ENCODE assay signal across 8 cellular contexts in the genomic region with DNA sequence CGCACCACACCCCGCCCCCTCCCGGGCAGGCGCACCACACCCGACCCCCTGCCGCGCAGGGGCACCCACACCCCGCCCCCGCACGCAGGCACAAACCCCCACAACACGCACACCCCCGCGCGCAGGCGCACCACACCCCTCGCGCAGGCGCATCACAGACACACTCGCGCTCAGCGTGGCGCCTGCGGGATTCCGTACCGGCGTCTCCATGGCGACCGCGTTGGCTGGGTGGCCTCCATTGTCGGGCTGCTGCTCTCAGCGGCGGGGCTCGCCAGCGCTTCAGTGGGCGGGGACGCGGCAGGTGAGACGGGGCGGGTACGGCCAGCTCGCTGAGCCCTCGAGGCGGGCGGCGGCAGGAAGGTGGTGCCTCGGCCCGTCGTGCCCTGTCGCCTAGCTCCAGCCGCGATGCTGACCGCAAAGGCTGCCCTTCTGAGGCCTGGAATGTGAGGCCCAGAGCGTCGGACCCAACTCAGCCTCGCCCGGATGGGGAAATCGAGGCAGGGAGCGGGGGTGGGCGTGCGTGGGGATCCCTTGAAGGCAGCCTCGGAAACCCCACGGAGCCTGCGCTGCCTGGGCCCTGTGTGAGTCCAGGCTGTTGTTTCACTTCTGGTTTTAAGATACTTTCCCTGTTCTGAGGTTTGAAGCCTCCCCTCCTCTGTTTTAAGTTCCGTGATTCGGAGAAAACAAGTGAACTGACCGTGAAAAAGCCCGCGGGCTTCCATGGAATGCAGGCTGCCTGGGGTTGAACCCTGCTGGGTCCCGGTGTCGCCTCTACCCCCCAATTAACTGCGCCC. TPM values are rescaled to one million over a fixed set of nuclear protein-coding genes. Genes with fewer than 3 reads are reported as not detected.
DNase-seq lines count a peak whose midpoint lies in the region; ATAC-seq and TF ChIP-seq lines count a peak whose summit lies in the region.

A gene (plus strand): TSS at position 238 of the 794 bp plus-strand sequence. CDS start 1,332 bp downstream, outside the sequence.

- H3K4me3 Mint-ChIP-seq in progenitor cell of endocrine pancreas (ENCODE audit: low read depth), result peak within 1 kb of the TSS; percentile 91

- no peak for TF ChIP-seq CTCF in left ventricle myocardium inferior (IDR thresholded peaks at IDR 0.05; ENCODE audit: borderline replicate concordance)
- no peak for TF ChIP-seq CTCF in progenitor cell of endocrine pancreas (IDR thresholded peaks at IDR 0.05; ENCODE audit: unreplicated experiment)
- TF ChIP-seq CTCF in upper lobe of right lung (IDR thresholded peaks at IDR 0.05), result no peak

- H3K4me1 ChIP-seq in left ventricle myocardium inferior (peaks cover 61% of the 10 kb centered on the region), upper lobe of right lung (peaks cover 29% of the 10 kb centered on the region)

- peak within 1 kb of the TSS; percentile 95 for H3K27ac Mint-ChIP-seq in progenitor cell of endocrine pancreas

- H3K27ac ChIP-seq in left ventricle myocardium inferior (replicated peaks) (peak within 1 kb of the TSS; percentile 88), upper lobe of right lung (peak within 1 kb of the TSS; percentile 79)

- H3K9me3 ChIP-seq in left ventricle myocardium inferior (replicated peaks) (no peaks in the 10 kb centered on the region), upper lobe of right lung (no peaks in the 10 kb centered on the region)

- peaks cover 40% of the 10 kb centered on the region for H3K4me1 Mint-ChIP-seq in progenitor cell of endocrine pancreas (ENCODE audit: low read depth)

- ATAC-seq in GM18498 (IDR thresholded peaks at IDR 0.05; ENCODE audit: unreplicated experiment) (peak; percentile 80), HG02885 (IDR thresholded peaks at IDR 0.05; ENCODE audit: poor library complexity, unreplicated experiment) (peak; percentile 78), upper lobe of right lung (peak; percentile 93)

- H3K27me3 Mint-ChIP-seq in progenitor cell of endocrine pancreas, result no peaks in the 10 kb centered on the region

- H3K36me3 Mint-ChIP-seq in progenitor cell of endocrine pancreas (ENCODE audit: insufficient read depth), result peaks cover 6% of the 10 kb centered on the region

- DNase-seq in NCI-H146 treated with DMSO at 0.1 percent for 48 hours (lab: John Stamatoyannopoulos, UW; ENCODE audit: unreplicated experiment) (peak; percentile 94), T-helper 1 cell (peak; percentile 99 to 100 (median 99)), amygdala (lab: John Stamatoyannopoulos, UW) (peak; percentile 75 to 100 (median 95)), left ventricle myocardium inferior (peak; percentile 99), progenitor cell of endocrine pancreas (ENCODE audit: low spot score, unreplicated experiment) (peak; percentile 100), upper lobe of right lung (peak; percentile 100)

- H3K9me3 Mint-ChIP-seq in progenitor cell of endocrine pancreas (ENCODE audit: low read depth), result no peaks in the 10 kb centered on the region

- no peaks in the 10 kb centered on the region for H3K27me3 ChIP-seq in left ventricle myocardium inferior (ENCODE audit: low read depth)
- no peaks in the 10 kb centered on the region for H3K27me3 ChIP-seq in upper lobe of right lung

- no peaks in the 10 kb centered on the region for H3K36me3 ChIP-seq in left ventricle myocardium inferior
- no peaks in the 10 kb centered on the region for H3K36me3 ChIP-seq in upper lobe of right lung

- intact Hi-C loops in left ventricle myocardium inferior (cut with micrococcal nuclease) (no loop called here), upper lobe of right lung (cut with DNase I) (no loop called here)

- H3K4me3 ChIP-seq in left ventricle myocardium inferior (peak within 1 kb of the TSS; percentile 97), upper lobe of right lung (peak within 1 kb of the TSS; percentile 57)

RNA-seq across cellular contexts. Expression of the gene that starts here (rescaled TPM):
- total RNA-seq in left ventricle myocardium inferior (3.8 TPM), progenitor cell of endocrine pancreas (21.7 and 22.1 TPM in 2 replicates), upper lobe of right lung (6.3 TPM)

Comparison
In these comparisons a context has a peak if more than half of its experiments do, and no peak if none do; other contexts are left out.
1. Peak in every context shown above with its lines: DNase-seq, ATAC-seq, H3K4me3 ChIP-seq and H3K27ac ChIP-seq.